In genomic region chr3:99818818-99819217, GRCh38 we compare ENCODE assay signal across 10 cellular contexts. TPM values are rescaled to one million over a fixed set of nuclear protein-coding genes. Genes with fewer than 3 reads are reported as not detected.
DNase-seq lines count a peak whose midpoint lies in the region; ATAC-seq and TF ChIP-seq lines count a peak whose summit lies in the region.
"Had no signal": no experiment of that assay in that cellular context is flagged by ENCODE, and none has a peak within 500 bp of the region (broad histone marks: within the 10 kb centered on the region; RNA-seq: fewer than 3 reads in every experiment).

No MANE protein-coding gene starts in this region.

- POLR2A ChIA-PET in activated CD4-positive, alpha-beta memory T cell treated with anti-CD3 and anti-CD28 coated beads for 36 hours (lab: Charles Lee) = interaction anchor here (0.6 to 1.2 kb wide), 2 partner anchors 442 to 1135 kb away, joined by 3 read pairs; partner anchors contain the start of gene TBC1D23

- peak overlapping the region; percentile 81 for H3K9ac ChIP-seq in iPS-18a (ENCODE audit: low read length)

- no peaks in the 10 kb centered on the region for H3K9me3 Mint-ChIP-seq in activated T-cell treated with anti-CD3 and anti-CD28 coated beads, Interleukin-2, amount 50 U/mL, for 72 hours
- H3K9me3 Mint-ChIP-seq in activated CD4-positive, alpha-beta memory T cell treated with anti-CD3 and anti-CD28 coated beads for 36 hours = no peaks in the 10 kb centered on the region

- H3K4me1 ChIP-seq in iPS-18a (ENCODE audit: control insufficient read depth, low read depth, low read length) (no peaks in the 10 kb centered on the region), tibial artery (peaks cover 0 to 27% (median 6%) of the 10 kb centered on the region in 4 donors)

- no peak for ATAC-seq in activated T-cell treated with anti-CD3 and anti-CD28 coated beads, Interleukin-2, amount 50 U/mL, for 72 hours (replicated peaks in 1 of 2)

- intact Hi-C loops in activated CD4-positive, alpha-beta memory T cell treated with anti-CD3 and anti-CD28 coated beads for 36 hours (cut with micrococcal nuclease) = loop anchor here (1.0 to 2.0 kb wide), 3 partner anchors 37 to 1263 kb away; partner anchors contain the start of genes LNP1 and TOMM70
- intact Hi-C loops in tibial artery (cut with DNase I; ENCODE audit: low total_unique reads) = no loop called here

- CTCF ChIA-PET in activated CD4-positive, alpha-beta memory T cell treated with anti-CD3 and anti-CD28 coated beads for 36 hours (lab: Charles Lee) = interaction anchor here (2.0 to 3.3 kb wide), 3 partner anchors 11 to 435 kb away, joined by 8 to 20 read pairs (median 17); no protein-coding TSS in a partner anchor

- H3K9me3 ChIP-seq in iPS-18a (ENCODE audit: control insufficient read depth, low read depth, low read length) (no peaks in the 10 kb centered on the region), tibial artery (no peaks in the 10 kb centered on the region)

- no peak overlapping the region for H3K27ac ChIP-seq in iPS-18a (ENCODE audit: low read length)
- peak overlapping the region; percentile 87 to 89 for H3K27ac ChIP-seq in tibial artery

- H3K4me3 Mint-ChIP-seq in activated T-cell treated with anti-CD3 and anti-CD28 coated beads, Interleukin-2, amount 50 U/mL, for 72 hours = peak overlapping the region; percentile 85 to 99
- H3K4me3 Mint-ChIP-seq in activated CD4-positive, alpha-beta memory T cell treated with anti-CD3 and anti-CD28 coated beads for 36 hours = peak overlapping the region; percentile 84

- no peaks in the 10 kb centered on the region for H3K27me3 Mint-ChIP-seq in activated T-cell treated with anti-CD3 and anti-CD28 coated beads, Interleukin-2, amount 50 U/mL, for 72 hours (ENCODE audit: low read depth)
- H3K27me3 Mint-ChIP-seq in activated CD4-positive, alpha-beta memory T cell treated with anti-CD3 and anti-CD28 coated beads for 36 hours = no peaks in the 10 kb centered on the region

- H3K4me3 ChIP-seq in iPS-18a (ENCODE audit: low read length) = peak overlapping the region; percentile 91
- H3K4me3 ChIP-seq in tibial artery = peak overlapping the region in 1 of 2 donors; percentile 78

- H3K27ac Mint-ChIP-seq in activated T-cell treated with anti-CD3 and anti-CD28 coated beads, Interleukin-2, amount 50 U/mL, for 72 hours = peak overlapping the region; percentile 99
- H3K27ac Mint-ChIP-seq in activated CD4-positive, alpha-beta memory T cell treated with anti-CD3 and anti-CD28 coated beads for 36 hours = peak overlapping the region; percentile 92

- H3K27me3 ChIP-seq in iPS-18a (ENCODE audit: control insufficient read depth, insufficient read depth, low read length) (no peaks in the 10 kb centered on the region), tibial artery (no peaks in the 10 kb centered on the region)

- TF ChIP-seq CTCF in tibial artery (IDR thresholded peaks at IDR 0.05) = no peak

- peaks cover 61% of the 10 kb centered on the region for H3K4me1 Mint-ChIP-seq in activated T-cell treated with anti-CD3 and anti-CD28 coated beads, Interleukin-2, amount 50 U/mL, for 72 hours (ENCODE audit: low read depth)
- peaks cover 41% of the 10 kb centered on the region for H3K4me1 Mint-ChIP-seq in activated CD4-positive, alpha-beta memory T cell treated with anti-CD3 and anti-CD28 coated beads for 36 hours (ENCODE audit: low read depth)

- H3K36me3 Mint-ChIP-seq in activated T-cell treated with anti-CD3 and anti-CD28 coated beads, Interleukin-2, amount 50 U/mL, for 72 hours (ENCODE audit: insufficient read depth in 2 of 2) = peaks cover 0 to 3% of the 10 kb centered on the region in 2 donors
- H3K36me3 Mint-ChIP-seq in activated CD4-positive, alpha-beta memory T cell treated with anti-CD3 and anti-CD28 coated beads for 36 hours = peaks cover 7% of the 10 kb centered on the region

- H3K36me3 ChIP-seq in iPS-18a (ENCODE audit: control insufficient read depth, low read depth, low read length) (no peaks in the 10 kb centered on the region), tibial artery (peaks cover 0 to 10% (median 0%) of the 10 kb centered on the region in 3 donors)

- no peak for DNase-seq in activated T-cell treated with anti-CD3 and anti-CD28 coated beads, Interleukin-2, amount 50 U/mL, for 72 hours
- no peak for DNase-seq in activated T-cell treated with anti-CD3 and anti-CD28 coated beads for 4 hours
- DNase-seq in activated CD4-positive, alpha-beta memory T cell treated with anti-CD3 and anti-CD28 coated beads for 36 hours = no peak
- DNase-seq in tibial artery = no peak
- no peak for DNase-seq in HuH-7 (ENCODE audit: low spot score)
- DNase-seq in NCI-H146 treated with DMSO at 0.1 percent for 48 hours (lab: John Stamatoyannopoulos, UW; ENCODE audit: unreplicated experiment) = no peak
- DNase-seq in ecto neural progenitor cell (ENCODE audit: low spot score) = no peak
- DNase-seq: activated CD4-positive, CD25-positive, alpha-beta regulatory T cell; NCI-H2171 had no signal

RNA-seq across cellular contexts. Expression of gene CMSS1, which starts 1.2 kb away (rescaled TPM):
- total RNA-seq in activated T-cell treated with anti-CD3 and anti-CD28 coated beads, Interleukin-2, amount 50 U/mL, for 72 hours = 100 to 1,000 TPM in 1 of 2 donors, 10 to 100 TPM in 1; 88.5 to 101 TPM
- 10 to 100 TPM; 95.6 to 97.2 TPM for total RNA-seq in activated CD4-positive, alpha-beta memory T cell treated with anti-CD3 and anti-CD28 coated beads for 36 hours
